Comparison of ENCODE assay signal across 34 cellular contexts in genomic region chr10:24046060-24046459, GRCh38.
"Had no signal": no experiment of that assay in that cellular context is flagged by ENCODE, and none has a peak within 500 bp of the region (broad histone marks: within the 10 kb centered on the region; RNA-seq: fewer than 3 reads in every experiment).

No MANE protein-coding gene starts in this region.

- H3K36me3 ChIP-seq: MG63 had no signal

- H3K4me3 ChIP-seq: MG63 had no signal

- H3K9me3 ChIP-seq: MG63 had no signal

- H3K27me3 ChIP-seq: MG63 had no signal

- DNase-seq: Karpas-422, Kasumi-1, MG63, MM.1S, MV-4-11, NCI-H1048, NCI-H1092, NCI-H1092 treated with DMSO at 0.1 percent for 48 hours, NCI-H1105, NCI-H1105 treated with DMSO at 0.1 percent for 48 hours, NCI-H1417, NCI-H1417 treated with DMSO at 0.1 percent for 48 hours, NCI-H1436, NCI-H1436 treated with DMSO at 0.1 percent for 48 hours, NCI-H146, NCI-H1694, NCI-H1694 treated with DMSO at 0.1 percent for 48 hours, NCI-H187, NCI-H187 treated with DMSO at 0.1 percent for 48 hours, NCI-H1930, NCI-H2029, NCI-H2029 treated with DMSO at 0.1 percent for 48 hours, NCI-H2081, NCI-H2081 treated with DMSO at 0.1 percent for 48 hours, NCI-H2107, NCI-H2171, NCI-H2171 treated with DMSO at 0.1 percent for 48 hours, NCI-H2227 treated with DMSO at 0.1 percent for 48 hours, NCI-H345, NCI-H446, NCI-H446 treated with DMSO at 0.1 percent for 48 hours, NCI-H510A, NCI-H510A treated with DMSO at 0.1 percent for 48 hours, NCI-H524 had no signal
